Comparison of ENCODE assay signal across 16 cellular contexts in genomic region chr2:62870966-62871365, GRCh38.
A peak's percentile ranks its signal among the peaks of the same experiment; 100 is the strongest.
DNase-seq lines count a peak whose midpoint lies in the region; ATAC-seq, FAIRE-seq and TF ChIP-seq lines count a peak whose summit lies in the region.
"Had no signal": no experiment of that assay in that cellular context is flagged by ENCODE, and none has a peak within 500 bp of the region (broad histone marks: within the 10 kb centered on the region; RNA-seq: fewer than 3 reads in every experiment).

No MANE protein-coding gene starts in this region.

- H3K9ac ChIP-seq in subcutaneous abdominal adipose tissue (ENCODE audit: low read length in 5 of 5), result no peak overlapping the region
- H3K9ac ChIP-seq: BLaER1 had no signal

- H3K27ac Mint-ChIP-seq in MCF 10A (ENCODE audit: low read depth, unreplicated experiment), result peak overlapping the region; percentile 54
- H3K27ac Mint-ChIP-seq: GM23338 had no signal

- no TSS peak for BruUV-seq in MCF 10A (replicated peaks; lab: Mats Ljungman, UMichigan)

- no peak overlapping the region for H3K27ac ChIP-seq in breast epithelium
- peak overlapping the region; percentile 32 for H3K27ac ChIP-seq in subcutaneous abdominal adipose tissue (ENCODE audit: low read depth, low read length)
- H3K27ac ChIP-seq: 22Rv1, BLaER1 had no signal

- H3K4me1 ChIP-seq in breast epithelium, result no peaks in the 10 kb centered on the region
- no peaks in the 10 kb centered on the region for H3K4me1 ChIP-seq in subcutaneous abdominal adipose tissue (ENCODE audit: control insufficient read depth in 5 of 5, insufficient read depth in 5 of 5, low read length in 5 of 5)
- H3K4me1 ChIP-seq: BLaER1 had no signal

- TF ChIP-seq CTCF in MCF 10A (IDR thresholded peaks at IDR 0.05; ENCODE audit: unreplicated experiment) (no peak), breast epithelium (IDR thresholded peaks at IDR 0.05) (no peak), bronchial epithelial cell (IDR thresholded peaks at IDR 0.05; ENCODE audit: insufficient read depth, low read length, severe bottlenecking) (no peak)

- no peaks in the 10 kb centered on the region for H3K36me3 ChIP-seq in breast epithelium
- H3K36me3 ChIP-seq in bronchial epithelial cell (ENCODE audit: control insufficient read depth, insufficient read depth, low read length), result peaks cover 6% of the 10 kb centered on the region
- peaks cover 18 to 41% (median 27%) of the 10 kb centered on the region in 5 donors for H3K36me3 ChIP-seq in subcutaneous abdominal adipose tissue (ENCODE audit: control insufficient read depth in 5 of 5, insufficient read depth in 5 of 5, low read length in 5 of 5)

- peaks cover 6% of the 10 kb centered on the region for H3K9me3 Mint-ChIP-seq in MCF 10A (ENCODE audit: unreplicated experiment)

- peaks cover 39% of the 10 kb centered on the region for H3K36me3 Mint-ChIP-seq in MCF 10A (ENCODE audit: insufficient read depth, unreplicated experiment)

- no peak overlapping the region for H3K4me3 Mint-ChIP-seq in MCF 10A (ENCODE audit: unreplicated experiment)
- H3K4me3 Mint-ChIP-seq: CD8-positive, alpha-beta memory T cell; GM23338 had no signal

- H3K27me3 ChIP-seq in breast epithelium, result no peaks in the 10 kb centered on the region
- H3K27me3 ChIP-seq in bronchial epithelial cell (ENCODE audit: control insufficient read depth, insufficient read depth, low read length), result no peaks in the 10 kb centered on the region
- H3K27me3 ChIP-seq in subcutaneous abdominal adipose tissue (ENCODE audit: control insufficient read depth in 5 of 5, insufficient read depth in 4 of 5, low read length in 5 of 5), result no peaks in the 10 kb centered on the region
- H3K27me3 ChIP-seq: BLaER1 had no signal

- H3K4me1 Mint-ChIP-seq in MCF 10A (ENCODE audit: insufficient read depth, unreplicated experiment), result no peaks in the 10 kb centered on the region
- H3K4me1 Mint-ChIP-seq: CD8-positive, alpha-beta memory T cell had no signal

- no peak for TF ChIP-seq POLR2A in breast epithelium (IDR thresholded peaks at IDR 0.05)

- H3K27me3 Mint-ChIP-seq in MCF 10A (ENCODE audit: insufficient read depth, unreplicated experiment), result no peaks in the 10 kb centered on the region

- CTCF ChIA-PET in MCF 10A (lab: Yijun Ruan, JAX), result interaction anchor here (0.8 kb wide), 1 partner anchor 71 kb away, joined by 4 read pairs; no protein-coding TSS in a partner anchor

- H3K4me3 ChIP-seq in breast epithelium (no peak overlapping the region), bronchial epithelial cell (ENCODE audit: low read depth, low read length) (no peak overlapping the region), subcutaneous abdominal adipose tissue (ENCODE audit: low read depth in 1 of 5, low read length in 5 of 5) (no peak overlapping the region)
- H3K4me3 ChIP-seq: BLaER1, GM23338 had no signal

- H3K9me3 ChIP-seq in breast epithelium (peaks cover 0 to 7% of the 10 kb centered on the region in 2 donors), subcutaneous abdominal adipose tissue (ENCODE audit: control insufficient read depth in 5 of 5, low read length in 5 of 5) (peaks cover 0 to 10% (median 4%) of the 10 kb centered on the region in 5 donors)

- POLR2A ChIA-PET in MCF 10A (lab: Yijun Ruan, JAX), result interaction anchor here (0.6 to 1.4 kb wide), 2 partner anchors 10 to 42 kb away, joined by 3 to 5 read pairs; no protein-coding TSS in a partner anchor

- intact Hi-C loops in MCF 10A (cut with micrococcal nuclease), result no loop called here
- intact Hi-C loops in breast epithelium (cut with DNase I; ENCODE audit: low total_unique reads), result no loop called here

- no peak for DNase-seq in MCF 10A (ENCODE audit: unreplicated experiment)
- no peak for DNase-seq in breast epithelium (ENCODE audit: low spot score in 2 of 2)
- peak; percentile 69 for DNase-seq in bronchial epithelial cell (ENCODE audit: low read depth)
- peak; percentile 4 for DNase-seq in iris pigment epithelial cell (ENCODE audit: low read depth)
- no peak for DNase-seq in activated CD4-positive, alpha-beta T cell treated with anti-CD3 and anti-CD28 coated beads for 1 hour
- no peak for DNase-seq in stimulated activated CD4-positive, alpha-beta T cell treated with anti-CD3 and anti-CD28 coated beads, Interleukin-4, amount 100 ng/mL, for 4 hours
- DNase-seq: AML-193; CD8-positive, alpha-beta memory T cell; GF-D8; H7 had no signal

- ATAC-seq in HG03025 (IDR thresholded peaks at IDR 0.05; ENCODE audit: low FRiP score, unreplicated experiment), result no peak
- ATAC-seq: GM23338 had no signal

- no peak for FAIRE-seq in bronchial epithelial cell (lab: Jason Lieb, UNC)
- FAIRE-seq: HepG2 had no signal

Comparison
In these comparisons a context has a peak if more than half of its experiments do, and no peak if none do; other contexts are left out.
1. DNase-seq: peak in bronchial epithelial cell (single experiment) and iris pigment epithelial cell (single experiment); none in MCF 10A (single experiment), breast epithelium (0 of 2), activated CD4-positive, alpha-beta T cell treated with anti-CD3 and anti-CD28 coated beads for 1 hour (single experiment) and stimulated activated CD4-positive, alpha-beta T cell treated with anti-CD3 and anti-CD28 coated beads, Interleukin-4, amount 100 ng/mL, for 4 hours (0 of 2).